ENCODE assay signal across 9 cellular contexts in the genomic region with DNA sequence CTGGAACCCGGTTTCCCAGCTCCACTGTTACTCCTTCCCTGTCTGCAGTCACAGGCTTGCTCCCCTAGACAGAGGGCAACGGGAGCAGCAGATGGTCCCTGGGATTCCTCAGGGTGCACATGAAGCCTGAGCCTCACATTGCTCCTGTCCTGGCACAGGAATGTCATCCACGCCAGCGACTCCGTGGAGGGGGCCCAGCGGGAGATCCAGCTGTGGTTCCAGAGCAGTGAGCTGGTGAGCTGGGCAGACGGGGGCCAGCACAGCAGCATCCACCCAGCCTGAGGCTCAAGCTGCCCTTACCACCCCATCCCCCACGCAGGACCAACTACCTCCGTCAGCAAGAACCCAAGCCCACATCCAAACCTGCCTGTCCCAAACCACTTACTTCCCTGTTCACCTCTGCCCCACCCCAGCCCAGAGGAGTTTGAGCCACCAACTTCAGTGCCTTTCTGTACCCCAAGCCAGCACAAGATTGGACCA. TPM values are rescaled to one million over a fixed set of nuclear protein-coding genes. Genes with fewer than 3 reads are reported as not detected.
DNase-seq lines count a peak whose midpoint lies in the region; ATAC-seq and TF ChIP-seq lines count a peak whose summit lies in the region.
"Had no signal": no experiment of that assay in that cellular context is flagged by ENCODE, and none has a peak within 500 bp of the region (broad histone marks: within the 10 kb centered on the region; RNA-seq: fewer than 3 reads in every experiment).

No MANE protein-coding gene starts in this region.

- no peaks in the 10 kb centered on the region for H3K79me2 ChIP-seq in KMS-11 (ENCODE audit: insufficient read depth, low read depth)

- CTCF ChIA-PET in CD4-positive, alpha-beta T cell (lab: Charles Lee): interaction anchor here (3.7 kb wide), 1 partner anchor 8 kb away, joined by 22 read pairs; no protein-coding TSS in a partner anchor

- POLR2A ChIA-PET in CD4-positive, alpha-beta T cell (lab: Charles Lee): interaction anchor here (1.4 to 3.3 kb wide), 4 partner anchors 17 to 38 kb away, joined by 4 to 35 read pairs (median 14); a partner anchor contains a TSS

- peak overlapping the region; percentile 98 for H3K4me3 Mint-ChIP-seq in CD4-positive, alpha-beta T cell
- H3K4me3 Mint-ChIP-seq in chondrocyte (ENCODE audit: unreplicated experiment): peak overlapping the region; percentile 82
- H3K4me3 Mint-ChIP-seq in nephron progenitor cell: peak overlapping the region; percentile 83

- no peak overlapping the region for H3K4me3 ChIP-seq in KMS-11 (IDR thresholded peaks at IDR 0.05; ENCODE audit: insufficient read depth, low read depth, low read length)

- peaks cover 5% of the 10 kb centered on the region for H3K36me3 Mint-ChIP-seq in CD4-positive, alpha-beta T cell (ENCODE audit: low read depth)
- H3K36me3 Mint-ChIP-seq in chondrocyte (ENCODE audit: low read depth) (peaks cover 3% of the 10 kb centered on the region), nephron progenitor cell (ENCODE audit: low read depth) (peaks cover 4% of the 10 kb centered on the region)

- peaks cover 26% of the 10 kb centered on the region for H3K4me1 Mint-ChIP-seq in CD4-positive, alpha-beta T cell (ENCODE audit: low read depth)
- H3K4me1 Mint-ChIP-seq in chondrocyte (ENCODE audit: low read depth) (peaks cover 27% of the 10 kb centered on the region), nephron progenitor cell (peaks cover 31% of the 10 kb centered on the region)

- no peak for TF ChIP-seq CTCF in CD4-positive, alpha-beta T cell (IDR thresholded peaks at IDR 0.05)
- no peak for TF ChIP-seq CTCF in KMS-11 (conservative IDR thresholded peaks at IDR 0.05; ENCODE audit: low read depth, low read length)
- no peak for TF ChIP-seq CTCF in chondrocyte (IDR thresholded peaks at IDR 0.05)
- TF ChIP-seq CTCF in nephron progenitor cell (IDR thresholded peaks at IDR 0.05): no peak
- no peak for TF ChIP-seq CTCF in GM13977 (IDR thresholded peaks at IDR 0.05; ENCODE audit: extremely low read depth, insufficient read depth, missing control alignments)

- no peaks in the 10 kb centered on the region for H4K20me1 ChIP-seq in KMS-11 (ENCODE audit: insufficient read depth)

- in situ Hi-C loops in GM13977 (cut with MboI; ENCODE audit: low pct_unique_long_range_greater_than_20kb, low sequenced_read_pairs, unreplicated experiment): no loop called here

- intact Hi-C loops in CD4-positive, alpha-beta T cell (cut with DNase I, micrococcal nuclease): loop anchor here (2.0 to 10.0 kb wide), 4 partner anchors 25 to 1385 kb away; a partner anchor contains a TSS

- H3K9me3 ChIP-seq in CD4-positive, alpha-beta T cell (ENCODE audit: control insufficient read depth, low read length): no peaks in the 10 kb centered on the region

- ATAC-seq in CD4-positive, alpha-beta T cell (ENCODE audit: poor library complexity): no peak
- ATAC-seq in GM21528 (IDR thresholded peaks at IDR 0.05; ENCODE audit: low FRiP score, unreplicated experiment): no peak

- H3K9me3 Mint-ChIP-seq in CD4-positive, alpha-beta T cell: no peaks in the 10 kb centered on the region
- H3K9me3 Mint-ChIP-seq in chondrocyte (ENCODE audit: low read depth) (no peaks in the 10 kb centered on the region), nephron progenitor cell (no peaks in the 10 kb centered on the region)

- no peak overlapping the region for H2AFZ ChIP-seq in KMS-11 (ENCODE audit: low read depth)

- H3K27ac Mint-ChIP-seq in CD4-positive, alpha-beta T cell: peak overlapping the region; percentile 97
- H3K27ac Mint-ChIP-seq in chondrocyte (ENCODE audit: unreplicated experiment) (peak overlapping the region; percentile 86), nephron progenitor cell (no peak overlapping the region)

- no peak overlapping the region for H3K9ac ChIP-seq in KMS-11

- DNase-seq in CD4-positive, alpha-beta T cell: no peak
- DNase-seq in chondrocyte (ENCODE audit: low spot score): peak; percentile 79
- no peak for DNase-seq in nephron progenitor cell
- no peak for DNase-seq in GM13977 (ENCODE audit: low spot score)
- no peak for DNase-seq in cortex of kidney (lab: John Stamatoyannopoulos, UW)
- DNase-seq in NCI-H226: no peak
- DNase-seq: NCI-H82 had no signal

- H3K4me1 ChIP-seq in KMS-11 (ENCODE audit: low read depth, poor library complexity, severe bottlenecking): peaks cover 21% of the 10 kb centered on the region

- no peaks in the 10 kb centered on the region for H3K27me3 Mint-ChIP-seq in CD4-positive, alpha-beta T cell
- H3K27me3 Mint-ChIP-seq in chondrocyte (ENCODE audit: low read depth) (no peaks in the 10 kb centered on the region), nephron progenitor cell (ENCODE audit: low read depth, poor library complexity) (peaks cover 3% of the 10 kb centered on the region)

- H3K4me2 ChIP-seq in KMS-11: peak overlapping the region; percentile 52; the same call in 1 of the 2 replicates

- H3K27me3 ChIP-seq in CD4-positive, alpha-beta T cell (ENCODE audit: control insufficient read depth, insufficient read depth, low read length): no peaks in the 10 kb centered on the region
- peaks cover 17% of the 10 kb centered on the region for H3K27me3 ChIP-seq in KMS-11 (ENCODE audit: insufficient read depth, low read depth)

- H3K27ac ChIP-seq in CD4-positive, alpha-beta T cell (ENCODE audit: low read depth, low read length): peak overlapping the region; percentile 67
- H3K27ac ChIP-seq in KMS-11: no peak overlapping the region

- no peaks in the 10 kb centered on the region for H3K36me3 ChIP-seq in KMS-11 (ENCODE audit: insufficient read depth)

RNA-seq across cellular contexts. Expression of a gene that starts 1.6 kb away (rescaled TPM):
- 1 to 10 TPM; 5.7 to 7.0 TPM for total RNA-seq in CD4-positive, alpha-beta T cell
- total RNA-seq in chondrocyte: 21.8 to 25.1 TPM (median 22.2 TPM) in 3 replicates

RNA-seq across cellular contexts. Expression of a gene that starts 3.1 kb away (rescaled TPM):
- 10 to 100 TPM; 31.2 to 32.6 TPM for total RNA-seq in CD4-positive, alpha-beta T cell
- 176 to 246 TPM (median 231 TPM) in 3 replicates for total RNA-seq in chondrocyte

RNA-seq across cellular contexts. Expression of a gene that starts 18.3 kb away (rescaled TPM):
- total RNA-seq in CD4-positive, alpha-beta T cell: 10 to 100 TPM; 59.7 to 63.7 TPM
- 49.5 to 61.2 TPM (median 59.7 TPM) in 3 replicates for total RNA-seq in chondrocyte

RNA-seq across cellular contexts. Expression of a gene that starts 25.3 kb away (rescaled TPM):
- 10 to 100 TPM; 28.4 to 29.0 TPM for total RNA-seq in CD4-positive, alpha-beta T cell
- total RNA-seq in chondrocyte: 41.9 to 52.4 TPM (median 45.1 TPM) in 3 replicates

RNA-seq across cellular contexts. Expression of a gene that starts 29.8 kb away (rescaled TPM):
- total RNA-seq in CD4-positive, alpha-beta T cell: 10 to 100 TPM; 19.6 to 19.7 TPM
- 53.4 to 57.7 TPM (median 54.7 TPM) in 3 replicates for total RNA-seq in chondrocyte
